Comparison of ENCODE assay signal across 15 cellular contexts in the genomic region with DNA sequence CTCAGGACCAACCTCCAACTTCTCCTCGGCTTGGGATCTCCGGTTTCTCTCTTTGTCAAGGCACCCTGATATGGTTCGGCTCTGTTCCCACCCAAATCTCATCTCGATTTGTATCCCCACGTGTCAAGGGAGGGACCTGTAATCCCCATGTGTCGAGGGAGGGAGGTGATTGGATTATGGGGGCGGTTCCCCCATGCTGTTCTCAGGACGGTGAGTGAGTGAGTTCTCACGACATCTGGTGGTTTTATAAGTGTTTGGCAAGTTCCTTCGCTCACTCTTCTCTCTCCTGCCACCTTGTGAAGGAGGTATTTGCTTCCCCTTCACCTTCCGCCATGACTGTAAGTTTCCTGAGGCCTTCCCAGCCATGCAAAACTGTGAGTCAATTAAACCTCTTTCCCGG.
DNase-seq lines count a peak whose midpoint lies in the region; ATAC-seq, FAIRE-seq and TF ChIP-seq lines count a peak whose summit lies in the region.
"Had no signal": no experiment of that assay in that cellular context is flagged by ENCODE, and none has a peak within 500 bp of the region (broad histone marks: within the 10 kb centered on the region; RNA-seq: fewer than 3 reads in every experiment).

No MANE protein-coding gene starts in this region.

- peak overlapping the region; percentile 81 for H3K27ac Mint-ChIP-seq in stimulated activated naive B cell treated with anti-CD40 and anti-IgM and Interleukin-4, amounts not matched to agents 10 μg/mL and 1 μg/mL and 100 μg/mL, for 72 hours
- H3K27ac Mint-ChIP-seq: B cell; CD4-positive, alpha-beta T cell had no signal

- peaks cover 0 to 3% of the 10 kb centered on the region in 2 donors for H3K4me1 Mint-ChIP-seq in stimulated activated naive B cell treated with anti-CD40 and anti-IgM and Interleukin-4, amounts not matched to agents 10 μg/mL and 1 μg/mL and 100 μg/mL, for 72 hours

- no peak overlapping the region for H3K27ac ChIP-seq in IMR-90 (ENCODE audit: insufficient read depth, low read length)
- H3K27ac ChIP-seq in H1 (ENCODE audit: low read depth, low read length), result no peak overlapping the region
- H3K27ac ChIP-seq: GM23248 had no signal

- H3K79me2 ChIP-seq in H1 (ENCODE audit: control insufficient read depth in 1 of 2, insufficient read depth in 2 of 2, low read length in 2 of 2), result no peaks in the 10 kb centered on the region

- intact Hi-C loops in IMR-90 (cut with micrococcal nuclease), result no loop called here

- H2BK5ac ChIP-seq in IMR-90 (ENCODE audit: low read depth, low read length, poor library complexity, severe bottlenecking), result no peak overlapping the region
- H2BK5ac ChIP-seq in H1 (ENCODE audit: low read depth, low read length), result no peak overlapping the region

- H2BK15ac ChIP-seq in IMR-90 (ENCODE audit: low read depth, low read length) (no peak overlapping the region), H1 (ENCODE audit: low read length) (no peak overlapping the region)

- no peak overlapping the region for H2BK12ac ChIP-seq in H1 (ENCODE audit: low read depth, low read length)

- H3K27me3 ChIP-seq in IMR-90 (ENCODE audit: control insufficient read depth, insufficient read depth, low read length) (no peaks in the 10 kb centered on the region), H1 (replicated peaks in 1 of 4; ENCODE audit: control insufficient read depth in 3 of 4, extremely low read depth in 1 of 4, insufficient read depth in 3 of 4, low read length in 3 of 4) (no peaks in the 10 kb centered on the region)

- H3K4me3 Mint-ChIP-seq in stimulated activated naive B cell treated with anti-CD40 and anti-IgM and Interleukin-4, amounts not matched to agents 10 μg/mL and 1 μg/mL and 100 μg/mL, for 72 hours, result no peak overlapping the region
- H3K4me3 Mint-ChIP-seq: B cell; CD4-positive, alpha-beta T cell had no signal

- no peak overlapping the region for H3K9ac ChIP-seq in IMR-90 (ENCODE audit: low read depth, low read length)
- no peak overlapping the region for H3K9ac ChIP-seq in H1 (replicated peaks in 1 of 4; ENCODE audit: extremely low read depth in 1 of 4, low read depth in 3 of 4, low read length in 3 of 4)
- H3K9ac ChIP-seq: GM23248 had no signal

- H3K23ac ChIP-seq in IMR-90 (ENCODE audit: low read depth, low read length) (no peak overlapping the region), H1 (ENCODE audit: insufficient read length) (no peak overlapping the region)

- dilution Hi-C loops in IMR-90 (cut with HindIII; ENCODE audit: low sequenced_read_pairs, unreplicated experiment), result no loop called here

- no peak overlapping the region for H3K14ac ChIP-seq in IMR-90 (replicated peaks; ENCODE audit: low read depth, low read length)
- H3K14ac ChIP-seq in H1 (ENCODE audit: insufficient read length), result no peak overlapping the region

- peaks cover 13% of the 10 kb centered on the region for H3K9me1 ChIP-seq in IMR-90 (ENCODE audit: insufficient read depth, low read length)

- H2BK20ac ChIP-seq in IMR-90 (ENCODE audit: low read depth, low read length), result no peak overlapping the region
- no peak overlapping the region for H2BK20ac ChIP-seq in H1 (ENCODE audit: low read length)

- BruUV-seq in IMR-90 (replicated peaks; lab: Mats Ljungman, UMichigan), result no TSS peak

- in situ Hi-C loops in IMR-90 (cut with MboI; ENCODE audit: low sequenced_read_pairs), result no loop called here

- no peak overlapping the region for H2BK120ac ChIP-seq in IMR-90 (ENCODE audit: low read depth, low read length)
- H2BK120ac ChIP-seq in H1 (replicated peaks; ENCODE audit: low read depth, low read length), result no peak overlapping the region

- no peak for TF ChIP-seq POLR2A in IMR-90 (IDR thresholded peaks at IDR 0.05; ENCODE audit: low read depth, low read length)
- no peak for TF ChIP-seq POLR2A in H1 (IDR thresholded peaks at IDR 0.05; ENCODE audit: control extremely low read depth in 1 of 2, low read depth in 2 of 2, low read length in 2 of 2)
- TF ChIP-seq POLR2A in erythroblast (IDR thresholded peaks at IDR 0.05; ENCODE audit: low read length), result no peak

- H3K4me3 ChIP-seq in IMR-90 (ENCODE audit: insufficient read depth, low read depth, low read length), result no peak overlapping the region
- H3K4me3 ChIP-seq in H1 (ENCODE audit: extremely low read depth in 1 of 4, insufficient read depth in 2 of 4, low read depth in 3 of 4, low read length in 4 of 4), result no peak overlapping the region
- H3K4me3 ChIP-seq: GM23248 had no signal

- H3K79me1 ChIP-seq in IMR-90 (ENCODE audit: low read depth in 1 of 2, low read length in 2 of 2) (peaks cover 3% of the 10 kb centered on the region in 2 experiments; a peak in 2 of 4 replicates), H1 (ENCODE audit: low read depth, low read length) (no peaks in the 10 kb centered on the region)

- POLR2A ChIA-PET in IMR-90 (lab: Charles Lee; ENCODE audit: unreplicated experiment), result no interaction called here
- POLR2A ChIA-PET in H1 (lab: Charles Lee; ENCODE audit: partially characterized antibody), result no interaction called here

- no CpG with 5 or more reads among the region's 12 CpGs for WGBS in IMR-90 (ENCODE audit: extremely low coverage in 2 of 2, insufficient read length in 1 of 2), 2 experiments
- WGBS in H1 (ENCODE audit: extremely low coverage in 1 of 2, insufficient coverage in 1 of 2, insufficient read length in 1 of 2, insufficient replicate concordance in 2 of 2, low coverage in 1 of 2, low lambda C conversion rate in 2 of 2, missing lambda C conversion rate in 1 of 2), 2 experiments, result 89% methylated on average over 11 of the region's 12 CpGs; no CpG with 5 or more reads in 1 of the 2 experiments

- no peak for FAIRE-seq in H1 (lab: Jason Lieb, UNC)
- FAIRE-seq: GM18507 had no signal

- H4K91ac ChIP-seq in IMR-90 (ENCODE audit: insufficient read depth, low read depth, low read length) (no peak overlapping the region), H1 (replicated peaks; ENCODE audit: insufficient read length, low read length) (peak overlapping the region; percentile 30)

- H3K4me2 ChIP-seq in IMR-90 (ENCODE audit: low read depth, low read length) (no peak overlapping the region), H1 (ENCODE audit: insufficient read depth in 1 of 2, low read depth in 2 of 2, low read length in 2 of 2) (no peak overlapping the region)

- no peak for TF ChIP-seq EP300 in H1 (IDR thresholded peaks at IDR 0.05; ENCODE audit: borderline replicate concordance in 1 of 2, low read depth in 2 of 2, low read length in 2 of 2)

- peaks cover 21 to 26% of the 10 kb centered on the region in 2 donors for H3K27me3 Mint-ChIP-seq in stimulated activated naive B cell treated with anti-CD40 and anti-IgM and Interleukin-4, amounts not matched to agents 10 μg/mL and 1 μg/mL and 100 μg/mL, for 72 hours
- H3K27me3 Mint-ChIP-seq: CD4-positive, alpha-beta T cell had no signal

- H3K18ac ChIP-seq in IMR-90 (ENCODE audit: low read depth, low read length) (no peak overlapping the region), H1 (ENCODE audit: extremely low read depth, low read length) (no peak overlapping the region)

- no peaks in the 10 kb centered on the region for H3K9me3 Mint-ChIP-seq in stimulated activated naive B cell treated with anti-CD40 and anti-IgM and Interleukin-4, amounts not matched to agents 10 μg/mL and 1 μg/mL and 100 μg/mL, for 72 hours
- H3K9me3 Mint-ChIP-seq: CD4-positive, alpha-beta T cell had no signal

- CTCF ChIA-PET in IMR-90 (lab: Yijun Ruan, JAX), result no interaction called here
- CTCF ChIA-PET in H1 (lab: Charles Lee; ENCODE audit: partially characterized antibody), result no interaction called here

- H2AFZ ChIP-seq in IMR-90 (replicated peaks; ENCODE audit: low read length, poor library complexity) (no peak overlapping the region), H1 (ENCODE audit: low read length) (no peak overlapping the region)
- H2AFZ ChIP-seq: GM23248 had no signal

- no peak for ATAC-seq in IMR-90 (ENCODE audit: low read depth)
- no peak for ATAC-seq in stimulated activated naive B cell treated with anti-CD40 and anti-IgM and Interleukin-4, amounts not matched to agents 10 μg/mL and 1 μg/mL and 100 μg/mL, for 72 hours (replicated peaks)
- no peak for ATAC-seq in HG03342 (IDR thresholded peaks at IDR 0.05; ENCODE audit: unreplicated experiment)

- H2AK9ac ChIP-seq in IMR-90 (replicated peaks; ENCODE audit: low read depth, low read length, poor library complexity), result no peak overlapping the region

- H3K56ac ChIP-seq in IMR-90 (ENCODE audit: extremely low read depth, insufficient read depth, low read length) (no peak overlapping the region), H1 (replicated peaks; ENCODE audit: insufficient read length, low read depth, low read length) (no peak overlapping the region)

- H2AK5ac ChIP-seq in IMR-90 (ENCODE audit: low read depth, low read length) (peak overlapping the region; percentile 79), H1 (ENCODE audit: low read depth, low read length) (no peak overlapping the region)

- peaks cover 5% of the 10 kb centered on the region; the same call in 1 of the 2 replicates for H3K23me2 ChIP-seq in H1 (ENCODE audit: low read depth, low read length)

- TF ChIP-seq CTCF in IMR-90 (conservative IDR thresholded peaks at IDR 0.05; ENCODE audit: low read depth, low read length) (no peak), H1 (IDR thresholded peaks at IDR 0.05; ENCODE audit: control extremely low read depth in 1 of 3, insufficient read depth in 1 of 3, low read depth in 1 of 3, low read length in 3 of 3) (no peak)

- H3K36me3 ChIP-seq in IMR-90 (ENCODE audit: control insufficient read depth, insufficient read depth, low read length) (no peaks in the 10 kb centered on the region), H1 (ENCODE audit: control insufficient read depth in 2 of 4, insufficient read depth in 4 of 4, low read length in 3 of 4) (no peaks in the 10 kb centered on the region)

- H3K4ac ChIP-seq in IMR-90 (ENCODE audit: low read depth, low read length), result no peak overlapping the region
- no peak overlapping the region for H3K4ac ChIP-seq in H1 (replicated peaks; ENCODE audit: insufficient read length, low read depth, low read length)

- peaks cover 22% of the 10 kb centered on the region for H3K4me1 ChIP-seq in IMR-90 (ENCODE audit: control insufficient read depth, insufficient read depth, low read length)
- H3K4me1 ChIP-seq in H1 (replicated peaks in 1 of 4; ENCODE audit: control insufficient read depth in 3 of 4, insufficient read depth in 4 of 4, low read length in 3 of 4), result peaks cover 4 to 10% (median 5%) of the 10 kb centered on the region in 4 experiments; a peak in 6 of 7 replicates

- no peaks in the 10 kb centered on the region for H3K36me3 Mint-ChIP-seq in stimulated activated naive B cell treated with anti-CD40 and anti-IgM and Interleukin-4, amounts not matched to agents 10 μg/mL and 1 μg/mL and 100 μg/mL, for 72 hours

- no peaks in the 10 kb centered on the region for H3K9me3 ChIP-seq in IMR-90 (ENCODE audit: control insufficient read depth, insufficient read depth, low read length)
- H3K9me3 ChIP-seq in H1 (ENCODE audit: insufficient read depth in 2 of 2, low read depth in 1 of 2, low read length in 1 of 2), result no peaks in the 10 kb centered on the region

- DNase-seq in IMR-90 (no peak), NCI-H82 treated with DMSO at 0.1 percent for 48 hours (lab: John Stamatoyannopoulos, UW; ENCODE audit: unreplicated experiment) (peak; percentile 74), H1 (ENCODE audit: low read depth in 1 of 2, low spot score in 2 of 2) (no peak), erythroblast (lab: John Stamatoyannopoulos, UW) (no peak)
- DNase-seq in stimulated activated naive B cell treated with anti-CD40 and anti-IgM and Interleukin-4, amounts not matched to agents 10 μg/mL and 1 μg/mL and 100 μg/mL, for 72 hours, result no peak
- DNase-seq in stimulated activated naive CD4-positive, alpha-beta T cell treated with Interleukin-2 at 50 U/mL for 16 hours (lab: John Stamatoyannopoulos, UW), result no peak
- DNase-seq: C1 segment of cervical spinal cord; Calu3; CD4-positive, alpha-beta T cell; DMS 273 treated with DMSO at 0.1 percent for 48 hours; GM23248; H7 had no signal

- H4K5ac ChIP-seq in IMR-90 (ENCODE audit: low read depth, low read length) (no peak overlapping the region), H1 (ENCODE audit: insufficient read length, low read depth, low read length) (no peak overlapping the region)

- H4K20me1 ChIP-seq in IMR-90 (ENCODE audit: insufficient read depth, low read length) (no peaks in the 10 kb centered on the region), H1 (replicated peaks in 1 of 2; ENCODE audit: control insufficient read depth in 1 of 2, insufficient read depth in 2 of 2, low read length in 2 of 2) (no peaks in the 10 kb centered on the region)

- no peak overlapping the region for H4K8ac ChIP-seq in IMR-90 (ENCODE audit: low read depth in 2 of 2, low read length in 2 of 2)
- no peak overlapping the region for H4K8ac ChIP-seq in H1 (ENCODE audit: extremely low read depth, insufficient read depth, low read length)

- TF ChIP-seq RAD21 in IMR-90 (IDR thresholded peaks at IDR 0.05; ENCODE audit: low read length) (no peak), H1 (IDR thresholded peaks at IDR 0.05 in 1 of 2, conservative IDR thresholded peaks at IDR 0.05 in 1 of 2; ENCODE audit: low read depth in 2 of 2, low read length in 2 of 2) (no peak)
